Comparison of ENCODE assay signal across 7 cellular contexts in the genomic region with DNA sequence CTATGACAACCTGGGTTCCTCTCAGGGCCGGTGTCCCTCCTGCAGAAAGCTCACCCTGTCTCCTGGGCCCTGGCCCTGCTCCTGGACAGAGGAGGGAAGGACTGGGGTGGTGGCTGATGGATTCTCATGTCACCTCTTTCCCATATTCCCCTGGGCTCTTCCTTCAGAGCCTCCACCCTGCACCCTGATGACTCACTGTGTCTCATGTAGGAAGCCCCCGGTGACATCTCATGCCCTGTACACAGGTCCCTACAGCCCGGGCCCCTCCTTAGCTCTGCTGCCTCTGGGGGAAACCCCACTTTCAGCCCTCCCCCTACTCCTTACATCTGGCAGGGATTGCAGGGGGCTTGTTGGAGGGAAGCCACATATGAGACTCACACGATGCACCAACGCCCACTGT.
DNase-seq lines count a peak whose midpoint lies in the region; ATAC-seq, FAIRE-seq and TF ChIP-seq lines count a peak whose summit lies in the region.
"Not testable (repeated sequence)": the region's sequence is repeated elsewhere in the genome, so short reads cannot be mapped to it uniquely, and the experiment has no call there.

No MANE protein-coding gene starts in this region.

- not testable (repeated sequence) for H3K9me3 ChIP-seq in PC-3 (ENCODE audit: low read length); RWPE2 (ENCODE audit: severe bottlenecking); esophagus squamous epithelium; HepG2 (ENCODE audit: low read length)

- TF ChIP-seq CTCF in PC-3 (conservative IDR thresholded peaks at IDR 0.05; ENCODE audit: low read depth, low read length); RWPE2 (IDR thresholded peaks at IDR 0.05; ENCODE audit: poor library complexity, severe bottlenecking); MCF 10A (IDR thresholded peaks at IDR 0.05; ENCODE audit: unreplicated experiment); esophagus squamous epithelium (IDR thresholded peaks at IDR 0.05); HepG2 (CRISPR knock-in tag; IDR thresholded peaks at IDR 0.05): not testable (repeated sequence)

- H3F3A ChIP-seq in PC-3 (ENCODE audit: low read length, unreplicated experiment): not testable (repeated sequence)

- H4K20me1 ChIP-seq in PC-3 (ENCODE audit: low read length); HepG2 (ENCODE audit: insufficient read depth, low read length): not testable (repeated sequence)

- not testable (repeated sequence) for H3K9me3 Mint-ChIP-seq in MCF 10A (ENCODE audit: unreplicated experiment)

- not testable (repeated sequence) for TF ChIP-seq EP300 in HepG2 (IDR thresholded peaks at IDR 0.05; ENCODE audit: low read depth in 2 of 2, low read length in 2 of 2); HepG2 (CRISPR knock-in tag; IDR thresholded peaks at IDR 0.05; ENCODE audit: borderline replicate concordance)

- POLR2A ChIA-PET in PC-3 (lab: Charles Lee; ENCODE audit: unreplicated experiment) (interaction anchor here (0.6 kb wide), 1 partner anchor 12 kb away, joined by 5 read pairs; no protein-coding TSS in a partner anchor), MCF 10A (lab: Yijun Ruan, JAX) (interaction anchor here (0.6 to 4.9 kb wide), 5 partner anchors 12 to 1052 kb away, joined by 3 to 44 read pairs (median 3); no protein-coding TSS in a partner anchor)
- POLR2A ChIA-PET in HepG2 (lab: Yijun Ruan, JAX): not testable (repeated sequence)

- H3K27ac Mint-ChIP-seq in MCF 10A (ENCODE audit: low read depth, unreplicated experiment): peak overlapping the region; percentile 95

- 29 to 35% methylated on average over 5 of the region's 5 CpGs for WGBS in esophagus squamous epithelium, 2 donors
- WGBS in HepG2 (ENCODE audit: low lambda C conversion rate): 34% methylated on average over 5 of the region's 5 CpGs

- not testable (repeated sequence) for FAIRE-seq in HepG2 (lab: Jason Lieb, UNC)

- peaks cover 53% of the 10 kb centered on the region for H3K4me1 Mint-ChIP-seq in MCF 10A (ENCODE audit: insufficient read depth, unreplicated experiment)

- H3K9me2 ChIP-seq in PC-3 (replicated peaks; ENCODE audit: low read length): not testable (repeated sequence)

- H3K36me3 Mint-ChIP-seq in MCF 10A (ENCODE audit: insufficient read depth, unreplicated experiment): not testable (repeated sequence)

- H3K9ac ChIP-seq in PC-3 (ENCODE audit: low read length): peak overlapping the region; percentile 57
- H3K9ac ChIP-seq in HepG2 (ENCODE audit: insufficient read depth, low read depth, low read length): not testable (repeated sequence)

- H3K4me3 Mint-ChIP-seq in MCF 10A (ENCODE audit: unreplicated experiment): not testable (repeated sequence)

- H3K4me3 ChIP-seq in PC-3 (ENCODE audit: low read length): peak overlapping the region; percentile 48; the same call in 1 of the 2 replicates
- not testable (repeated sequence) for H3K4me3 ChIP-seq in RWPE2 (ENCODE audit: severe bottlenecking); esophagus squamous epithelium; HepG2 (replicated peaks in 1 of 3; ENCODE audit: insufficient read depth in 1 of 3, low read depth in 2 of 3, low read length in 3 of 3)

- peaks cover 43% of the 10 kb centered on the region for H3K4me1 ChIP-seq in PC-3 (ENCODE audit: insufficient read depth, low read length)
- H3K4me1 ChIP-seq in RWPE2 (ENCODE audit: insufficient read depth, poor library complexity, severe bottlenecking): peaks cover 21% of the 10 kb centered on the region
- peaks cover 8 to 50% (median 15%) of the 10 kb centered on the region in 3 donors for H3K4me1 ChIP-seq in esophagus squamous epithelium
- H3K4me1 ChIP-seq in HepG2 (ENCODE audit: insufficient read depth, low read length): peaks cover 56% of the 10 kb centered on the region

- not testable (repeated sequence) for H3K36me3 ChIP-seq in PC-3 (ENCODE audit: low read depth, low read length); RWPE2 (ENCODE audit: low read depth); esophagus squamous epithelium; HepG2 (replicated peaks in 1 of 2; ENCODE audit: control insufficient read depth in 1 of 2, insufficient read depth in 2 of 2, low read length in 2 of 2)

- in situ Hi-C loops in HepG2 (cut with HindIII; ENCODE audit: extremely low pct_ligation_motif_present, low pct_unique_long_range_greater_than_20kb): not testable (repeated sequence)

- DNase-seq in DMS 273 (lab: John Stamatoyannopoulos, UW; ENCODE audit: unreplicated experiment) (peak; percentile 65), M059J (ENCODE audit: low read depth) (peak; percentile 13), PC-3 (peak; percentile 80), HepG2 (ENCODE audit: low spot score) (peak; percentile 37)
- DNase-seq in RWPE2 (ENCODE audit: low spot score); MCF 10A (ENCODE audit: unreplicated experiment); esophagus squamous epithelium (lab: John Stamatoyannopoulos, UW): not testable (repeated sequence)

- H3K4me2 ChIP-seq in PC-3 (ENCODE audit: low read length) (peak overlapping the region; percentile 53), HepG2 (ENCODE audit: low read depth, low read length) (peak overlapping the region; percentile 14; the same call in 1 of the 2 replicates)

- intact Hi-C loops in PC-3 (cut with micrococcal nuclease): loop anchor here (1.0 to 5.0 kb wide), 2 partner anchors 41 to 62 kb away; no protein-coding TSS in a partner anchor
- intact Hi-C loops in MCF 10A (cut with micrococcal nuclease); esophagus squamous epithelium (cut with DNase I); HepG2 (cut with micrococcal nuclease; ENCODE audit: unreplicated experiment): not testable (repeated sequence)

- H3K27me3 Mint-ChIP-seq in MCF 10A (ENCODE audit: insufficient read depth, unreplicated experiment): not testable (repeated sequence)

- not testable (repeated sequence) for H3K79me2 ChIP-seq in PC-3 (ENCODE audit: low read length); HepG2 (ENCODE audit: insufficient read depth, low read length)

- not testable (repeated sequence) for BruUV-seq in PC-3 (replicated peaks; lab: Mats Ljungman, UMichigan); MCF 10A (replicated peaks; lab: Mats Ljungman, UMichigan); HepG2 (replicated peaks; lab: Mats Ljungman, UMichigan)

- not testable (repeated sequence) for H3K27me3 ChIP-seq in PC-3 (ENCODE audit: low read length); RWPE2 (ENCODE audit: insufficient read depth, poor library complexity, severe bottlenecking)
- H3K27me3 ChIP-seq in esophagus squamous epithelium (peaks cover 0 to 32% (median 0%) of the 10 kb centered on the region in 4 donors), HepG2 (ENCODE audit: control insufficient read depth in 1 of 2, insufficient read depth in 2 of 2, low read length in 2 of 2) (peaks cover 2 to 36% of the 10 kb centered on the region in 2 experiments; a peak in 3 of 5 replicates)

- TF ChIP-seq POLR2A in esophagus squamous epithelium (IDR thresholded peaks at IDR 0.05); HepG2 (IDR thresholded peaks at IDR 0.05; ENCODE audit: insufficient read depth in 1 of 2, low read depth in 2 of 2, low read length in 2 of 2): not testable (repeated sequence)

- H2AFZ ChIP-seq in PC-3 (ENCODE audit: low read length): 0 out of 2 replicates have a peak overlapping the region, but pooled peaks have one; percentile 7
- not testable (repeated sequence) for H2AFZ ChIP-seq in HepG2 (ENCODE audit: low read length)

- H3K27ac ChIP-seq in PC-3 (ENCODE audit: low read length) (peak overlapping the region; percentile 97), esophagus squamous epithelium (peak overlapping the region in 3 of 4 donors; percentile 28 to 68 (median 68))
- not testable (repeated sequence) for H3K27ac ChIP-seq in RWPE2 (ENCODE audit: poor library complexity, severe bottlenecking); HepG2 (ENCODE audit: extremely low read length, insufficient read depth, low read length)

- not testable (repeated sequence) for TF ChIP-seq RAD21 in HepG2 (CRISPR knock-in tag; IDR thresholded peaks at IDR 0.05)

- ATAC-seq in PC-3 (peak; percentile 67), RWPE2 (ENCODE audit: low read depth) (peak; percentile 7; the same call in 1 of the 3 replicates)
- ATAC-seq in HepG2: not testable (repeated sequence)

- CTCF ChIA-PET in PC-3 (lab: Charles Lee); HepG2 (lab: Yijun Ruan, JAX; ENCODE audit: low intra/inter-chr PET ratio, low total read pairs): not testable (repeated sequence)
- CTCF ChIA-PET in MCF 10A (lab: Yijun Ruan, JAX): interaction anchor here (0.6 to 1.2 kb wide), 2 partner anchors 11 to 134 kb away, joined by 3 read pairs; no protein-coding TSS in a partner anchor

TF ChIP-seq in HepG2, 621 proteins besides CTCF, POLR2A, EP300 and RAD21 (continues in another document):
- TF ChIP-seq FOSL2 (CRISPR knock-in tag; IDR thresholded peaks at IDR 0.05) (peak; percentile 58; the same call in 1 of the 2 replicates), ZSCAN25 (CRISPR knock-in tag; IDR thresholded peaks at IDR 0.05) (0 out of 2 replicates have a peak, but pooled peaks have one; percentile 58)
